In the genomic region with DNA sequence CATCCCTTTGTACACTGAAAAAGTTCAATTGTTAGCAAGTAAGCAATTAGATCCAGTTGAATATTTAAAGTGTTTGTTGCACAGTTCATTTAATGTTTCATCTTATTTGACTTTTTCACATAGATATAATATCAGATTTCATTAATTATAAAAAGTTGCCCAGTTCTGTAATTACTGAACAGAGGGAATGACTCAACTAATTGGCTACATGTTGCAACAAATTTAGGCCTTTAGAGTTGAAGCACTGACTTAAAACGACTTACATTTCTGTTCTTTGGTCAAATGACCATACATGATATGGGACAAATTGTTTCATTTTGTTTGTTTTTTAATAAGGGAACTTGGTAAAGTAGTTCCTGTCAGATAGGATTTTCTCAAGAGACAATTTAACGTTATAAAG, we compare ENCODE assay signal across 26 cellular contexts.
DNase-seq lines count a peak whose midpoint lies in the region; ATAC-seq, FAIRE-seq and TF ChIP-seq lines count a peak whose summit lies in the region.
"Had no signal": no experiment of that assay in that cellular context is flagged by ENCODE, and none has a peak within 500 bp of the region (broad histone marks: within the 10 kb centered on the region; RNA-seq: fewer than 3 reads in every experiment).

No MANE protein-coding gene starts in this region.

- no peak overlapping the region for H2BK5ac ChIP-seq in IMR-90 (ENCODE audit: low read depth, low read length, poor library complexity, severe bottlenecking)

- no peak for FAIRE-seq in bronchial epithelial cell (lab: Jason Lieb, UNC)
- FAIRE-seq in small intestine (lab: Jason Lieb, UNC): peak; percentile 10
- FAIRE-seq: HepG2, K562 had no signal

- H4K20me1 ChIP-seq in SK-N-SH (ENCODE audit: insufficient read depth) (no peaks in the 10 kb centered on the region), IMR-90 (ENCODE audit: insufficient read depth, low read length) (no peaks in the 10 kb centered on the region)
- H4K20me1 ChIP-seq: BLaER1 treated with 17β-estradiol and CSF1 and Interleukin-3, amounts not matched to agents 10 nM and 100 nM had no signal

- no peaks in the 10 kb centered on the region for H3K79me2 ChIP-seq in SK-N-SH (ENCODE audit: insufficient read depth)

- H3K4me3 ChIP-seq in SK-N-SH (ENCODE audit: low read depth in 2 of 2, low read length in 1 of 2) (no peak overlapping the region), IMR-90 (ENCODE audit: insufficient read depth, low read depth, low read length) (no peak overlapping the region), bronchial epithelial cell (ENCODE audit: low read depth, low read length) (no peak overlapping the region), small intestine (ENCODE audit: low read depth in 1 of 2, low read length in 2 of 2) (no peak overlapping the region), tibial artery (no peak overlapping the region)
- H3K4me3 ChIP-seq: BLaER1 treated with 17β-estradiol and CSF1 and Interleukin-3, amounts not matched to agents 10 nM and 100 nM; GM23338; K562; Peyer's patch had no signal

- CTCF ChIA-PET in SK-N-SH (lab: Yijun Ruan, JAX): interaction anchor here (0.6 to 1.0 kb wide), 2 partner anchors 22 to 343 kb away, joined by 3 to 4 read pairs; no protein-coding TSS in a partner anchor
- CTCF ChIA-PET in IMR-90 (lab: Yijun Ruan, JAX): no interaction called here

- no peaks in the 10 kb centered on the region for H3K4me1 ChIP-seq in SK-N-SH (ENCODE audit: control insufficient read depth in 1 of 2, insufficient read depth in 2 of 2, low read depth in 1 of 2, low read length in 1 of 2)
- H3K4me1 ChIP-seq in IMR-90 (ENCODE audit: control insufficient read depth, insufficient read depth, low read length): no peaks in the 10 kb centered on the region
- H3K4me1 ChIP-seq in small intestine (ENCODE audit: control insufficient read depth in 2 of 2, insufficient read depth in 1 of 2, low read depth in 1 of 2, low read length in 1 of 2): no peaks in the 10 kb centered on the region
- H3K4me1 ChIP-seq in tibial artery: no peaks in the 10 kb centered on the region
- H3K4me1 ChIP-seq: BLaER1 treated with 17β-estradiol and CSF1 and Interleukin-3, amounts not matched to agents 10 nM and 100 nM; Peyer's patch had no signal

- peaks cover 17% of the 10 kb centered on the region for H3F3A ChIP-seq in SK-N-SH (replicated peaks; ENCODE audit: insufficient read depth)

- no peak overlapping the region for H4K8ac ChIP-seq in IMR-90 (ENCODE audit: low read depth in 2 of 2, low read length in 2 of 2)

- TF ChIP-seq CTCF in SK-N-SH (IDR thresholded peaks at IDR 0.05) (no peak), IMR-90 (conservative IDR thresholded peaks at IDR 0.05; ENCODE audit: low read depth, low read length) (no peak), bronchial epithelial cell (IDR thresholded peaks at IDR 0.05; ENCODE audit: insufficient read depth, low read length, severe bottlenecking) (no peak), tibial artery (IDR thresholded peaks at IDR 0.05) (no peak)

- dilution Hi-C loops in IMR-90 (cut with HindIII; ENCODE audit: low sequenced_read_pairs, unreplicated experiment): no loop called here

- no peak overlapping the region for H3K23ac ChIP-seq in IMR-90 (ENCODE audit: low read depth, low read length)

- H3K36me3 ChIP-seq in SK-N-SH (replicated peaks in 1 of 2; ENCODE audit: control insufficient read depth in 1 of 2, insufficient read depth in 2 of 2, low read length in 1 of 2): peaks cover 16 to 36% of the 10 kb centered on the region in 2 experiments
- peaks cover 4% of the 10 kb centered on the region; the same call in 1 of the 2 replicates for H3K36me3 ChIP-seq in IMR-90 (ENCODE audit: control insufficient read depth, insufficient read depth, low read length)
- H3K36me3 ChIP-seq in bronchial epithelial cell (ENCODE audit: control insufficient read depth, insufficient read depth, low read length): no peaks in the 10 kb centered on the region
- H3K36me3 ChIP-seq in small intestine (ENCODE audit: control insufficient read depth in 2 of 2, insufficient read depth in 2 of 2, low read length in 2 of 2): peaks cover 0 to 2% of the 10 kb centered on the region in 2 donors
- H3K36me3 ChIP-seq in tibial artery: peaks cover 0 to 13% (median 5%) of the 10 kb centered on the region in 3 donors
- H3K36me3 ChIP-seq: BLaER1 treated with 17β-estradiol and CSF1 and Interleukin-3, amounts not matched to agents 10 nM and 100 nM; Peyer's patch had no signal

- H3K4me2 ChIP-seq in SK-N-SH (no peak overlapping the region), IMR-90 (ENCODE audit: low read depth, low read length) (no peak overlapping the region)
- H3K4me2 ChIP-seq: BLaER1 treated with 17β-estradiol and CSF1 and Interleukin-3, amounts not matched to agents 10 nM and 100 nM; GM23338 had no signal

- H2AFZ ChIP-seq in SK-N-SH (ENCODE audit: low read depth): no peak overlapping the region
- no peak overlapping the region for H2AFZ ChIP-seq in IMR-90 (replicated peaks; ENCODE audit: low read length, poor library complexity)
- H2AFZ ChIP-seq: GM23338 had no signal

- no peak overlapping the region for H3K56ac ChIP-seq in IMR-90 (ENCODE audit: extremely low read depth, insufficient read depth, low read length)

- no peak overlapping the region for H3K14ac ChIP-seq in IMR-90 (replicated peaks; ENCODE audit: low read depth, low read length)

- no peak overlapping the region for H2AK5ac ChIP-seq in IMR-90 (ENCODE audit: low read depth, low read length)

- no peak overlapping the region for H4K5ac ChIP-seq in IMR-90 (ENCODE audit: low read depth, low read length)

- no peak for TF ChIP-seq RAD21 in SK-N-SH (IDR thresholded peaks at IDR 0.05; ENCODE audit: low read length)
- TF ChIP-seq RAD21 in IMR-90 (IDR thresholded peaks at IDR 0.05; ENCODE audit: low read length): no peak

- H3K79me1 ChIP-seq in IMR-90 (ENCODE audit: low read depth in 1 of 2, low read length in 2 of 2): no peaks in the 10 kb centered on the region; a peak in 1 of 4 replicates

- intact Hi-C loops in IMR-90 (cut with micrococcal nuclease): no loop called here
- intact Hi-C loops in tibial artery (cut with DNase I; ENCODE audit: low total_unique reads): no loop called here

- H3K9me1 ChIP-seq in IMR-90 (ENCODE audit: insufficient read depth, low read length): no peaks in the 10 kb centered on the region; the same call in 1 of the 2 replicates

- TF ChIP-seq EP300 in SK-N-SH (IDR thresholded peaks at IDR 0.05; ENCODE audit: borderline replicate concordance in 1 of 2, low read depth in 1 of 2, low read length in 1 of 2): no peak

- H3K9ac ChIP-seq in SK-N-SH (no peak overlapping the region), IMR-90 (ENCODE audit: low read depth, low read length) (no peak overlapping the region)
- H3K9ac ChIP-seq: BLaER1 treated with 17β-estradiol and CSF1 and Interleukin-3, amounts not matched to agents 10 nM and 100 nM had no signal

- H3K27ac ChIP-seq in SK-N-SH (ENCODE audit: low read depth in 2 of 2, low read length in 1 of 2): no peak overlapping the region
- H3K27ac ChIP-seq in IMR-90 (ENCODE audit: insufficient read depth, low read length): no peak overlapping the region
- no peak overlapping the region for H3K27ac ChIP-seq in small intestine (ENCODE audit: low read depth in 1 of 2, low read length in 1 of 2)
- H3K27ac ChIP-seq in tibial artery: no peak overlapping the region
- H3K27ac ChIP-seq: BLaER1 treated with 17β-estradiol and CSF1 and Interleukin-3, amounts not matched to agents 10 nM and 100 nM; Peyer's patch had no signal

- H3K18ac ChIP-seq in IMR-90 (ENCODE audit: low read depth, low read length): no peak overlapping the region

- H3K27me3 ChIP-seq in SK-N-SH (ENCODE audit: insufficient read depth) (no peaks in the 10 kb centered on the region), IMR-90 (ENCODE audit: control insufficient read depth, insufficient read depth, low read length) (no peaks in the 10 kb centered on the region), bronchial epithelial cell (ENCODE audit: control insufficient read depth, insufficient read depth, low read length) (no peaks in the 10 kb centered on the region), small intestine (ENCODE audit: control insufficient read depth in 2 of 2, insufficient read depth in 2 of 2, low read length in 2 of 2) (no peaks in the 10 kb centered on the region), tibial artery (no peaks in the 10 kb centered on the region)
- H3K27me3 ChIP-seq: BLaER1 treated with 17β-estradiol and CSF1 and Interleukin-3, amounts not matched to agents 10 nM and 100 nM; Peyer's patch had no signal

- 54% methylated on average over 2 of the region's 2 CpGs for WGBS in SK-N-SH (ENCODE audit: low lambda C conversion rate)
- no CpG with 5 or more reads among the region's 2 CpGs for WGBS in IMR-90 (ENCODE audit: extremely low coverage in 2 of 2, insufficient read length in 1 of 2), 2 experiments
- WGBS in small intestine, 3 donors: 55 to 66% (median 64%) methylated on average over 2 of the region's 2 CpGs

- DNase-seq in SK-N-SH: no peak
- no peak for DNase-seq in IMR-90
- peak; percentile 49 for DNase-seq in bronchial epithelial cell (ENCODE audit: low read depth)
- no peak for DNase-seq in small intestine
- DNase-seq in tibial artery: no peak
- DNase-seq in NCI-H2171 (lab: John Stamatoyannopoulos, UW): no peak
- DNase-seq: AML-193; CD4-positive, alpha-beta T cell; DMS53; H9; HFFc6; Kasumi-1; NCI-H2029; NCI-H345; NCI-H524; NCI-H774; OCI-M1; Peyer's patch; SHP77 treated with DMSO at 0.1 percent for 48 hours; SW 1271 had no signal

- no peak overlapping the region for H4K91ac ChIP-seq in IMR-90 (ENCODE audit: insufficient read depth, low read depth, low read length)

- ATAC-seq in SK-N-SH treated with all-trans-retinoic acid at 6 μM for 48 hours: no peak
- no peak for ATAC-seq in IMR-90 (ENCODE audit: low read depth)
- ATAC-seq in HG03469 (IDR thresholded peaks at IDR 0.05; ENCODE audit: unreplicated experiment): no peak
- ATAC-seq: GM23338, HepG2, K562 had no signal

- no TSS peak for BruUV-seq in IMR-90 (replicated peaks; lab: Mats Ljungman, UMichigan)

- TF ChIP-seq POLR2A in IMR-90 (IDR thresholded peaks at IDR 0.05; ENCODE audit: low read depth, low read length): no peak

- H3K4ac ChIP-seq in IMR-90 (ENCODE audit: low read depth, low read length): no peak overlapping the region

- POLR2A ChIA-PET in SK-N-SH (lab: Yijun Ruan, JAX) (no interaction called here), IMR-90 (lab: Charles Lee; ENCODE audit: unreplicated experiment) (no interaction called here)

- H3K9me3 ChIP-seq in SK-N-SH (no peaks in the 10 kb centered on the region), IMR-90 (ENCODE audit: control insufficient read depth, insufficient read depth, low read length) (no peaks in the 10 kb centered on the region), small intestine (ENCODE audit: control insufficient read depth, low read depth) (no peaks in the 10 kb centered on the region), tibial artery (no peaks in the 10 kb centered on the region)
- H3K9me3 ChIP-seq: BLaER1 treated with 17β-estradiol and CSF1 and Interleukin-3, amounts not matched to agents 10 nM and 100 nM; Peyer's patch had no signal

- no peak overlapping the region for H2AK9ac ChIP-seq in IMR-90 (replicated peaks; ENCODE audit: low read depth, low read length, poor library complexity)

- H2BK20ac ChIP-seq in IMR-90 (ENCODE audit: low read depth, low read length): no peak overlapping the region

- in situ Hi-C loops in IMR-90 (cut with MboI; ENCODE audit: low sequenced_read_pairs): no loop called here

- H3K9me2 ChIP-seq in SK-N-SH: no peaks in the 10 kb centered on the region

- H2BK120ac ChIP-seq in IMR-90 (ENCODE audit: low read depth, low read length): no peak overlapping the region

- H2BK15ac ChIP-seq in IMR-90 (ENCODE audit: low read depth, low read length): no peak overlapping the region
